In genomic region chrX:107686026-107686425, GRCh38 we compare ENCODE assay signal across 1 cellular context.
TF ChIP-seq lines count a peak whose summit lies in the region.

No MANE protein-coding gene starts in this region.

TF ChIP-seq in GM23338, 12 proteins besides CTCF, POLR2A, EP300 and RAD21 (continued from another document):
- TF ChIP-seq, protein P1, sequence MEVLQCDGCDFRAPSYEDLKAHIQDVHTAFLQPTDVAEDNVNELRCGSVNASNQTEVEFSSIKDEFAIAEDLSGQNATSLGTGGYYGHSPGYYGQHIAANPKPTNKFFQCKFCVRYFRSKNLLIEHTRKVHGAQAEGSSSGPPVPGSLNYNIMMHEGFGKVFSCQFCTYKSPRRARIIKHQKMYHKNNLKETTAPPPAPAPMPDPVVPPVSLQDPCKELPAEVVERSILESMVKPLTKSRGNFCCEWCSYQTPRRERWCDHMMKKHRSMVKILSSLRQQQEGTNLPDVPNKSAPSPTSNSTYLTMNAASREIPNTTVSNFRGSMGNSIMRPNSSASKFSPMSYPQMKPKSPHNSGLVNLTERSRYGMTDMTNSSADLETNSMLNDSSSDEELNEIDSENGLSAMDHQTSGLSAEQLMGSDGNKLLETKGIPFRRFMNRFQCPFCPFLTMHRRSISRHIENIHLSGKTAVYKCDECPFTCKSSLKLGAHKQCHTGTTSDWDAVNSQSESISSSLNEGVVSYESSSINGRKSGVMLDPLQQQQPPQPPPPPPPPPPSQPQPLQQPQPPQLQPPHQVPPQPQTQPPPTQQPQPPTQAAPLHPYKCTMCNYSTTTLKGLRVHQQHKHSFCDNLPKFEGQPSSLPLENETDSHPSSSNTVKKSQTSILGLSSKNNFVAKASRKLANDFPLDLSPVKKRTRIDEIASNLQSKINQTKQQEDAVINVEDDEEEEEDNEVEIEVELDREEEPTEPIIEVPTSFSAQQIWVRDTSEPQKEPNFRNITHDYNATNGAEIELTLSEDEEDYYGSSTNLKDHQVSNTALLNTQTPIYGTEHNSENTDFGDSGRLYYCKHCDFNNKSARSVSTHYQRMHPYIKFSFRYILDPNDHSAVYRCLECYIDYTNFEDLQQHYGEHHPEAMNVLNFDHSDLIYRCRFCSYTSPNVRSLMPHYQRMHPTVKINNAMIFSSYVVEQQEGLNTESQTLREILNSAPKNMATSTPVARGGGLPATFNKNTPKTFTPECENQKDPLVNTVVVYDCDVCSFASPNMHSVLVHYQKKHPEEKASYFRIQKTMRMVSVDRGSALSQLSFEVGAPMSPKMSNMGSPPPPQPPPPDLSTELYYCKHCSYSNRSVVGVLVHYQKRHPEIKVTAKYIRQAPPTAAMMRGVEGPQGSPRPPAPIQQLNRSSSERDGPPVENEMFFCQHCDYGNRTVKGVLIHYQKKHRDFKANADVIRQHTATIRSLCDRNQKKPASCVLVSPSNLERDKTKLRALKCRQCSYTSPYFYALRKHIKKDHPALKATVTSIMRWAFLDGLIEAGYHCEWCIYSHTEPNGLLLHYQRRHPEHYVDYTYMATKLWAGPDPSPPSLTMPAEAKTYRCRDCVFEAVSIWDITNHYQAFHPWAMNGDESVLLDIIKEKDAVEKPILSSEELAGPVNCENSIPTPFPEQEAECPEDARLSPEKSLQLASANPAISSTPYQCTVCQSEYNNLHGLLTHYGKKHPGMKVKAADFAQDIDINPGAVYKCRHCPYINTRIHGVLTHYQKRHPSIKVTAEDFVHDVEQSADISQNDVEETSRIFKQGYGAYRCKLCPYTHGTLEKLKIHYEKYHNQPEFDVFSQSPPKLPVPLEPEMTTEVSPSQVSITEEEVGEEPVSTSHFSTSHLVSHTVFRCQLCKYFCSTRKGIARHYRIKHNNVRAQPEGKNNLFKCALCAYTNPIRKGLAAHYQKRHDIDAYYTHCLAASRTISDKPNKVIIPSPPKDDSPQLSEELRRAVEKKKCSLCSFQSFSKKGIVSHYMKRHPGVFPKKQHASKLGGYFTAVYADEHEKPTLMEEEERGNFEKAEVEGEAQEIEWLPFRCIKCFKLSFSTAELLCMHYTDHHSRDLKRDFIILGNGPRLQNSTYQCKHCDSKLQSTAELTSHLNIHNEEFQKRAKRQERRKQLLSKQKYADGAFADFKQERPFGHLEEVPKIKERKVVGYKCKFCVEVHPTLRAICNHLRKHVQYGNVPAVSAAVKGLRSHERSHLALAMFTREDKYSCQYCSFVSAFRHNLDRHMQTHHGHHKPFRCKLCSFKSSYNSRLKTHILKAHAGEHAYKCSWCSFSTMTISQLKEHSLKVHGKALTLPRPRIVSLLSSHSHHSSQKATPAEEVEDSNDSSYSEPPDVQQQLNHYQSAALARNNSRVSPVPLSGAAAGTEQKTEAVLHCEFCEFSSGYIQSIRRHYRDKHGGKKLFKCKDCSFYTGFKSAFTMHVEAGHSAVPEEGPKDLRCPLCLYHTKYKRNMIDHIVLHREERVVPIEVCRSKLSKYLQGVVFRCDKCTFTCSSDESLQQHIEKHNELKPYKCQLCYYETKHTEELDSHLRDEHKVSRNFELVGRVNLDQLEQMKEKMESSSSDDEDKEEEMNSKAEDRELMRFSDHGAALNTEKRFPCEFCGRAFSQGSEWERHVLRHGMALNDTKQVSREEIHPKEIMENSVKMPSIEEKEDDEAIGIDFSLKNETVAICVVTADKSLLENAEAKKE (CRISPR knock-in tag; IDR thresholded peaks at IDR 0.05): no peak
- TF ChIP-seq EZH2phosphoT487 (IDR thresholded peaks at IDR 0.05; ENCODE audit: unreplicated experiment) (no peak), JUNB (IDR thresholded peaks at IDR 0.05; ENCODE audit: unreplicated experiment) (no peak), EZH2 (IDR thresholded peaks at IDR 0.05; ENCODE audit: low read depth, unreplicated experiment) (no peak), ZNF114 (CRISPR knock-in tag; IDR thresholded peaks at IDR 0.05) (no peak), POLR2AphosphoS5 (IDR thresholded peaks at IDR 0.05; ENCODE audit: low read depth) (no peak), ZNF331 (CRISPR knock-in tag; IDR thresholded peaks at IDR 0.05; ENCODE audit: low read depth) (no peak)
